In genomic region chr19:43782311-43782660, GRCh38 we compare ENCODE assay signal across 1 cellular context.
TF ChIP-seq lines count a peak whose summit lies in the region.

No MANE protein-coding gene starts in this region.

TF ChIP-seq in H1, 55 proteins besides CTCF, POLR2A, EP300 and RAD21:
- TF ChIP-seq BACH1 (IDR thresholded peaks at IDR 0.05; ENCODE audit: low read length) (no peak), CREB1 (IDR thresholded peaks at IDR 0.05) (no peak), SAP30 (IDR thresholded peaks at IDR 0.05; ENCODE audit: insufficient read depth, insufficient replicate concordance, low read length) (no peak), CBX5 (IDR thresholded peaks at IDR 0.05; ENCODE audit: low read depth, low read length) (no peak), FOSL1 (IDR thresholded peaks at IDR 0.05; ENCODE audit: insufficient read depth, low read depth, low read length) (no peak), NRF1 (IDR thresholded peaks at IDR 0.05; ENCODE audit: low read depth, low read length) (no peak), SUZ12 (IDR thresholded peaks at IDR 0.05; ENCODE audit: low read length) (no peak), CTBP2 (IDR thresholded peaks at IDR 0.05; ENCODE audit: borderline replicate concordance, insufficient read depth, insufficient read length, low read length) (no peak), SIRT6 (IDR thresholded peaks at IDR 0.05; ENCODE audit: low read length) (no peak), TAF7 (optimal IDR thresholded peaks at IDR 0.05; ENCODE audit: borderline replicate concordance, low read depth, low read length) (no peak), SP4 (IDR thresholded peaks at IDR 0.05; ENCODE audit: low read length) (no peak), SRF (IDR thresholded peaks at IDR 0.05; ENCODE audit: low read depth, low read length) (no peak), KDM5A (IDR thresholded peaks at IDR 0.05; ENCODE audit: low read length) (no peak), GTF2F1 (IDR thresholded peaks at IDR 0.05; ENCODE audit: borderline replicate concordance, low read depth, low read length) (no peak), ASH2L (IDR thresholded peaks at IDR 0.05; ENCODE audit: low read length) (no peak), HDAC6 (IDR thresholded peaks at IDR 0.05; ENCODE audit: low read depth, low read length) (no peak), POU5F1 (IDR thresholded peaks at IDR 0.05; ENCODE audit: low read depth, low read length) (no peak), JUN (IDR thresholded peaks at IDR 0.05; ENCODE audit: low read depth, low read length) (no peak)
- TF ChIP-seq, protein P1, sequence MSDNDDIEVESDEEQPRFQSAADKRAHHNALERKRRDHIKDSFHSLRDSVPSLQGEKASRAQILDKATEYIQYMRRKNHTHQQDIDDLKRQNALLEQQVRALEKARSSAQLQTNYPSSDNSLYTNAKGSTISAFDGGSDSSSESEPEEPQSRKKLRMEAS (IDR thresholded peaks at IDR 0.05) = no peak
